ENCODE assay signal across 23 cellular contexts in the genomic region with DNA sequence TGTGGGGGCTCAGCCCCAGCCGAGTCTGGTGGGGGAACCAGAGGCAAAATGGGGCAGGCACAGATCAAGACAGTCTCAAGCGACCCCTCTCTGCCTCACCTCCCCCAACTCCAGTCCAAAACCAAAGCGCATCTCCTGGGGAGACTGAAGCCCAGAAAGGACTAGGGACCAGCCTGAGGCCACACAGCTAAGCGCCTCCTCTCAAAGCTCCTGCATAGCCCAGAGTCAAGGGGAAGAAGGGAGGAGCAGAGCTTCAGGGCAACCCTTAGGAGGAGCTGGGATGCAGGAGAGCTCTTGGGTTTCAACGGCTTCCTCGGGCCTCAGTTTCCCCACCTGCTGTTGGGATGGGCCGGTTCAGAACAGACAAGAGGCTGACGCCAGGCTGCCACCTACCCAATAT. TPM values are rescaled to one million over a fixed set of nuclear protein-coding genes. Genes with fewer than 3 reads are reported as not detected.
DNase-seq lines count a peak whose midpoint lies in the region; ATAC-seq, FAIRE-seq and TF ChIP-seq lines count a peak whose summit lies in the region.
"Had no signal": no experiment of that assay in that cellular context is flagged by ENCODE, and none has a peak within 500 bp of the region (broad histone marks: within the 10 kb centered on the region; RNA-seq: fewer than 3 reads in every experiment).

No MANE protein-coding gene starts in this region.

- no peak for ATAC-seq in A549
- no peak for ATAC-seq in T-helper 17 cell

- H3K9me3 Mint-ChIP-seq in glutamatergic neuron (ENCODE audit: unreplicated experiment): peaks cover 12% of the 10 kb centered on the region
- H3K9me3 Mint-ChIP-seq in Caco-2 (ENCODE audit: unreplicated experiment): no peaks in the 10 kb centered on the region
- H3K9me3 Mint-ChIP-seq: CD4-positive, alpha-beta memory T cell had no signal

- peaks cover 39% of the 10 kb centered on the region for H3K27me3 ChIP-seq in osteoblast (ENCODE audit: insufficient read depth, low read length)
- no peaks in the 10 kb centered on the region for H3K27me3 ChIP-seq in Caco-2 (replicated peaks; ENCODE audit: control insufficient read depth, insufficient read depth, low read length)

- peak overlapping the region; percentile 25 for H3K4me3 Mint-ChIP-seq in T-helper 17 cell
- H3K4me3 Mint-ChIP-seq in glutamatergic neuron (ENCODE audit: unreplicated experiment): peak overlapping the region; percentile 92
- no peak overlapping the region for H3K4me3 Mint-ChIP-seq in Caco-2 (ENCODE audit: unreplicated experiment)
- H3K4me3 Mint-ChIP-seq: CD4-positive, alpha-beta memory T cell had no signal

- H3K79me2 ChIP-seq in osteoblast (ENCODE audit: insufficient read depth, low read length): no peaks in the 10 kb centered on the region

- POLR2A ChIA-PET in A549 (lab: Yijun Ruan, JAX): no interaction called here
- POLR2A ChIA-PET in Caco-2 (lab: Charles Lee): no interaction called here

- H3K36me3 Mint-ChIP-seq in T-helper 17 cell (ENCODE audit: low read depth) (peaks cover 10% of the 10 kb centered on the region), glutamatergic neuron (ENCODE audit: unreplicated experiment) (no peaks in the 10 kb centered on the region), Caco-2 (ENCODE audit: insufficient read depth, unreplicated experiment) (no peaks in the 10 kb centered on the region)
- H3K36me3 Mint-ChIP-seq: CD4-positive, alpha-beta memory T cell had no signal

- H3K36me3 ChIP-seq in osteoblast (ENCODE audit: insufficient read depth, low read length): no peaks in the 10 kb centered on the region
- H3K36me3 ChIP-seq in Caco-2 (ENCODE audit: control insufficient read depth, insufficient read depth, low read length): no peaks in the 10 kb centered on the region
- H3K36me3 ChIP-seq: BLaER1 had no signal

- TF ChIP-seq RAD21 in A549 (conservative IDR thresholded peaks at IDR 0.05 in 1 of 2, IDR thresholded peaks at IDR 0.05 in 1 of 2): no peak

- CTCF ChIA-PET in A549 (lab: Yijun Ruan, JAX): interaction anchor here (0.5 to 5.6 kb wide), 6 partner anchors 11 to 58 kb away, joined by 3 to 62 read pairs (median 10); no protein-coding TSS in a partner anchor
- CTCF ChIA-PET in Caco-2 (lab: Charles Lee): interaction anchor here (1.0 to 1.6 kb wide), 3 partner anchors 10 to 57 kb away, joined by 3 to 6 read pairs (median 5); no protein-coding TSS in a partner anchor

- no peak for TF ChIP-seq EP300 in A549 (IDR thresholded peaks at IDR 0.05)

- intact Hi-C loops in Caco-2 (cut with micrococcal nuclease; ENCODE audit: unreplicated experiment): no loop called here

- H3K27ac Mint-ChIP-seq in T-helper 17 cell (no peak overlapping the region), glutamatergic neuron (ENCODE audit: unreplicated experiment) (peak overlapping the region; percentile 64), Caco-2 (ENCODE audit: unreplicated experiment) (no peak overlapping the region)

- H4K20me1 ChIP-seq in osteoblast (ENCODE audit: insufficient read depth, low read length): no peaks in the 10 kb centered on the region

- no peak overlapping the region for H2AFZ ChIP-seq in osteoblast (ENCODE audit: low read length)

- FAIRE-seq in A549 (lab: Jason Lieb, UNC): no peak
- FAIRE-seq: D721Med, GM12892 had no signal

- H3K4me3 ChIP-seq in A549 (no peak overlapping the region), osteoblast (ENCODE audit: insufficient read depth, low read length) (no peak overlapping the region), Caco-2 (ENCODE audit: low read depth, low read length) (no peak overlapping the region)
- H3K4me3 ChIP-seq: SK-N-MC had no signal

- H3K4me1 Mint-ChIP-seq in T-helper 17 cell: peaks cover 13% of the 10 kb centered on the region
- H3K4me1 Mint-ChIP-seq in glutamatergic neuron (ENCODE audit: low read depth, unreplicated experiment): peaks cover 3% of the 10 kb centered on the region
- H3K4me1 Mint-ChIP-seq in Caco-2 (ENCODE audit: low read depth, unreplicated experiment): peaks cover 19% of the 10 kb centered on the region

- DNase-seq in A549 (ENCODE audit: low read depth in 1 of 2, low spot score in 1 of 2) (no peak), T-helper 17 cell (no peak), glutamatergic neuron (no peak), osteoblast (ENCODE audit: insufficient read length, low spot score, missing footprints) (peak; percentile 85), Caco-2 (no peak), ecto neural progenitor cell (ENCODE audit: low spot score) (no peak), NCI-H1436 treated with DMSO at 0.1 percent for 48 hours (lab: John Stamatoyannopoulos, UW) (no peak), NCI-H2227 (lab: John Stamatoyannopoulos, UW; ENCODE audit: unreplicated experiment) (no peak)
- DNase-seq: CD4-positive, alpha-beta memory T cell; DMS79; KG1; NCI-H1105 treated with DMSO at 0.1 percent for 48 hours; NCI-H1694 treated with DMSO at 0.1 percent for 48 hours; NCI-H2227 treated with DMSO at 0.1 percent for 48 hours; NCI-H510A treated with DMSO at 0.1 percent for 48 hours; NCI-H774; OCI-M1; Right ventricle myocardium superior had no signal

- H3K9me3 ChIP-seq in A549: no peaks in the 10 kb centered on the region
- H3K9me3 ChIP-seq in T-helper 17 cell (ENCODE audit: control insufficient read depth, low read length, poor library complexity, severe bottlenecking): no peaks in the 10 kb centered on the region
- H3K9me3 ChIP-seq in osteoblast (ENCODE audit: low read depth, low read length): no peaks in the 10 kb centered on the region
- no peaks in the 10 kb centered on the region for H3K9me3 ChIP-seq in Caco-2
- H3K9me3 ChIP-seq: BLaER1 had no signal

- BruUV-seq in Caco-2 (replicated peaks; lab: Mats Ljungman, UMichigan): no TSS peak

- peaks cover 72% of the 10 kb centered on the region for H3K27me3 Mint-ChIP-seq in T-helper 17 cell
- peaks cover 12% of the 10 kb centered on the region for H3K27me3 Mint-ChIP-seq in glutamatergic neuron (ENCODE audit: unreplicated experiment)
- H3K27me3 Mint-ChIP-seq in Caco-2 (ENCODE audit: insufficient read depth, unreplicated experiment): peaks cover 12% of the 10 kb centered on the region

- H3K4me2 ChIP-seq in A549 (no peak overlapping the region), osteoblast (ENCODE audit: insufficient read depth, low read length) (no peak overlapping the region)

- TF ChIP-seq CTCF in A549 (IDR thresholded peaks at IDR 0.05) (no peak), glutamatergic neuron (IDR thresholded peaks at IDR 0.05; ENCODE audit: partially characterized antibody, unreplicated experiment) (no peak), osteoblast (IDR thresholded peaks at IDR 0.05; ENCODE audit: extremely low read depth, low read depth, low read length) (no peak), Caco-2 (IDR thresholded peaks at IDR 0.05; ENCODE audit: insufficient read depth in 1 of 2, low read depth in 1 of 2, low read length in 1 of 2, severe bottlenecking in 1 of 2, unreplicated experiment in 1 of 2) (no peak)

- H3K4me1 ChIP-seq in A549 (peaks cover 41% of the 10 kb centered on the region), osteoblast (ENCODE audit: insufficient read depth, low read length) (peaks cover 12% of the 10 kb centered on the region), Caco-2 (peaks cover 18% of the 10 kb centered on the region)

- TF ChIP-seq POLR2A in A549 (IDR thresholded peaks at IDR 0.05; ENCODE audit: low read length): no peak

- H3K27ac ChIP-seq in A549: peak overlapping the region in 1 of 2 experiments; percentile 37; a peak in 2 of 6 replicates
- no peak overlapping the region for H3K27ac ChIP-seq in osteoblast (ENCODE audit: low read depth, low read length)
- H3K27ac ChIP-seq: BLaER1, SK-N-MC had no signal

- 59% methylated on average over 6 of the region's 8 CpGs for WGBS in A549 (ENCODE audit: missing lambda C conversion rate)

TF ChIP-seq in A549, 52 proteins besides CTCF, POLR2A, EP300 and RAD21 (continues in another document):
- peak; percentile 33 for TF ChIP-seq ZFP36 (IDR thresholded peaks at IDR 0.05; ENCODE audit: borderline replicate concordance, partially characterized antibody)

RNA-seq across cellular contexts. Expression of a gene that starts 19.9 kb away (rescaled TPM):
- polyA plus RNA-seq in A549 (2011; rRNA removed) (5.4 and 5.7 TPM in 2 replicates), A549 (2017; fragmentation: RNase III; extraction: RNeasy Plus Mini Kit Qiagen cat#74134 plus additional on column Dnase treatment) (8.0 to 9.0 TPM (median 9.0 TPM) in 3 replicates)
- 8.7 and 11.2 TPM in 2 replicates for polyA plus RNA-seq in A549 (2012; cell fraction: cytosol; rRNA removed)
- 10.1 and 12.4 TPM in 2 replicates for polyA plus RNA-seq in A549 (2012; cell fraction: nucleus; rRNA removed)
- 16.0 and 17.2 TPM in 2 replicates for polyA minus RNA-seq in A549 (2011; rRNA and poly(A)+ RNA removed)
- total RNA-seq in T-helper 17 cell (under 1 TPM; 0.20 to 0.52 TPM), glutamatergic neuron (ENCODE audit: unreplicated experiment) (234 TPM), osteoblast (0.29 and 0.36 TPM in 2 replicates), Caco-2 (2022) (0.39 and 0.44 TPM in 2 replicates)
- polyA plus RNA-seq: CD4-positive, alpha-beta memory T cell had no signal

RNA-seq across cellular contexts. Expression of a gene that starts 39.6 kb away (rescaled TPM):
- polyA plus RNA-seq in A549 (2011; rRNA removed) (0.18 and 0.21 TPM in 2 replicates), A549 (2017; fragmentation: RNase III; extraction: RNeasy Plus Mini Kit Qiagen cat#74134 plus additional on column Dnase treatment) (0.03 to 0.04 TPM in 2 of 3 replicates, not detected in the other)
- 0.03 and 0.05 TPM in 2 replicates for polyA plus RNA-seq in A549 (2012; cell fraction: cytosol; rRNA removed)
- polyA plus RNA-seq in A549 (2012; cell fraction: nucleus; rRNA removed): 0.05 and 0.09 TPM in 2 replicates
- polyA minus RNA-seq in A549 (2011; rRNA and poly(A)+ RNA removed): 0.08 and 0.19 TPM in 2 replicates
- total RNA-seq in T-helper 17 cell (under 1 TPM; 0.17 to 0.31 TPM), glutamatergic neuron (ENCODE audit: unreplicated experiment) (1.0 TPM), osteoblast (not detected in 2 replicates), Caco-2 (2022) (0.32 and 0.61 TPM in 2 replicates)
- total RNA-seq: A673; CD4-positive, alpha-beta memory T cell had no signal

RNA-seq across cellular contexts. Expression of a gene that starts 44.4 kb away (rescaled TPM):
- polyA plus RNA-seq in A549 (2011; rRNA removed) (0.04 and 0.25 TPM in 2 replicates), A549 (2017; fragmentation: RNase III; extraction: RNeasy Plus Mini Kit Qiagen cat#74134 plus additional on column Dnase treatment) (0.08 to 0.11 TPM in 2 of 3 replicates, not detected in the other)
- polyA plus RNA-seq in A549 (2012; cell fraction: cytosol; rRNA removed): 0.04 and 0.05 TPM in 2 replicates
- polyA plus RNA-seq in A549 (2012; cell fraction: nucleus; rRNA removed): 0.31 and 0.49 TPM in 2 replicates
- polyA minus RNA-seq in A549 (2011; rRNA and poly(A)+ RNA removed): not detected in 2 replicates
- total RNA-seq in T-helper 17 cell (not detected), glutamatergic neuron (ENCODE audit: unreplicated experiment) (0.54 TPM), osteoblast (0.36 TPM in 1 of 2 replicates, not detected in the other), Caco-2 (2022) (0.73 and 0.84 TPM in 2 replicates)

RNA-seq across cellular contexts. Expression of a gene that starts 59.9 kb away (rescaled TPM):
- 3.2 TPM in 2 replicates for polyA plus RNA-seq in A549 (2011; rRNA removed)
- 3.5 and 4.9 TPM in 2 replicates for polyA plus RNA-seq in A549 (2012; cell fraction: cytosol; rRNA removed)
- polyA plus RNA-seq in A549 (2012; cell fraction: nucleus; rRNA removed): 3.0 TPM in 2 replicates
- 4.9 to 5.9 TPM (median 5.4 TPM) in 3 replicates for polyA plus RNA-seq in A549 (2017; fragmentation: RNase III; extraction: RNeasy Plus Mini Kit Qiagen cat#74134 plus additional on column Dnase treatment)
- polyA minus RNA-seq in A549 (2011; rRNA and poly(A)+ RNA removed): 2.7 and 3.2 TPM in 2 replicates
- 10 to 100 TPM; 14.9 to 18.3 TPM for total RNA-seq in T-helper 17 cell
- 23.6 TPM for total RNA-seq in glutamatergic neuron (ENCODE audit: unreplicated experiment)
- total RNA-seq in osteoblast: 1.8 TPM in 2 replicates
- total RNA-seq in Caco-2 (2022): 19.6 and 21.8 TPM in 2 replicates

Comparison
In these comparisons a context has a peak if more than half of its experiments do, and no peak if none do; other contexts are left out.
1. RNA of a gene that starts 19.9 kb away (total RNA-seq): 234 TPM in glutamatergic neuron (single experiment); 0.20 to 0.52 TPM in T-helper 17 cell, 0.39 to 0.44 TPM in Caco-2 and 0.29 to 0.36 TPM in osteoblast; every median in the first group is over 100 times any median in the second.